ENCODE assay signal across 1 cellular context in the genomic region with DNA sequence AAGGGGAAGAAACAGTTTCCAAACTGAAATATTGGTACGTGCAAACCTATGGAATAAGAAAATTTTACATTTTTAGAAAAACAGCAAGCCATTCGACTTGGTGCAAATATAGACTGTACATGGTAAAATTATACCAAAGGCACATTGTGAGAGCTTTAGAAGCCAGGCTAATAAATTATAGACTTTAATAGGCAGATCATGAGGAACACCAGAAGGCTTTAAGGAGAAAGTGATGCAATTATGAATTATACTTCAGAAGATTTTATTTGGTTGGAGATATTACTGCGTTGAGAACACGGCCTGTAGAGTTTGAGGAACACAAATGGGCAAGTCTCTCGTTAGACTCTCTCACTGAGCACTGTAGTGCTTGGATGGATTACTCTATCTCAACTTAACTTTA.
TF ChIP-seq lines count a peak whose summit lies in the region.

No MANE protein-coding gene starts in this region.

TF ChIP-seq in H1, 55 proteins besides CTCF, POLR2A, EP300 and RAD21 (continued from another document):
- TF ChIP-seq, protein P1, sequence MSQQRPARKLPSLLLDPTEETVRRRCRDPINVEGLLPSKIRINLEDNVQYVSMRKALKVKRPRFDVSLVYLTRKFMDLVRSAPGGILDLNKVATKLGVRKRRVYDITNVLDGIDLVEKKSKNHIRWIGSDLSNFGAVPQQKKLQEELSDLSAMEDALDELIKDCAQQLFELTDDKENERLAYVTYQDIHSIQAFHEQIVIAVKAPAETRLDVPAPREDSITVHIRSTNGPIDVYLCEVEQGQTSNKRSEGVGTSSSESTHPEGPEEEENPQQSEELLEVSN (IDR thresholded peaks at IDR 0.05) = no peak
- TF ChIP-seq JUN (IDR thresholded peaks at IDR 0.05; ENCODE audit: low read depth, low read length) = no peak
